Comparison of ENCODE assay signal across 1 cellular context in the genomic region with DNA sequence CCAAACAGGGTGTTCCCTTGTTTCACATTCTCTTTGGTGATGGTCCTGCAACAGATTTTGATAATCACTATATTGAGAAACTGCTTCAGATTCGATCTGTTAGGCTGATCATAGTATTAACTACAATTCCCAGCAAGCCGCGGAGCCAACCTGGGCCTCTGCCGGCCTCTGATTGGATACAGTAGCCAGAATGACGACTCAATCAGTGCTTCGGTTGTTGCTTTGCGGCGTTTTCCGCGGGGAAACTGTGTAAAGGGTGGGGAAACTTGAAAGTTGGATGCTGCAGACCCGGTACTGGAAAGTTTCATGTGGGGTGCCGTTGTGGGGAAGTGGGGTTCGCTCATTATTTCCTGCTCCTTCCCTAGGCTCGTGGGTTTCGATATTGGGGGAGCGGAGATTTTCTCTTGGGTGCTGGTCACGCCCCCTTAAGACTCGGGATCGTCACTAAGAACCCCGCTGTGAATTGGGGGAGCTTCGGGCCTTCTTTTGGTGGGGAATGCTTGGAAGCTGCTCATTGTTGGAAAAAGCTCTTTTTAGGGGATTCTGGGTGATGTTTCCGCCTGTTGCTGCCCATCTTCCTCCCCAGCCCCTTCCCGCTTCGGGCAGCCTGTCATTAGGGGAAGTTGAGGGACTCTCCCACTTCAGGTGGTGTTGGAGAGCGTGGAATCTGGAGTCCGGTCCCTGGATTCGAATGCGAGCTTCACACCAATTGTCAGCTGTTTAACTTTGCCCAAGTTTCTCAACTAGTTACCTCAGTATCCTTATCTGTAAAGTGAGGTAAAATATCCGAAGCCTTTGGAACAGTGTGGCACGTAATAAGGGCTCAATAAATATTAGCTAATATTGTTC.
TF ChIP-seq lines count a peak whose summit lies in the region.

Gene RAD51B, plus strand, starts transcription at position 217 of the 849 bp plus-strand sequence.

TF ChIP-seq in K562, 482 proteins besides CTCF, POLR2A, EP300 and RAD21 (continued from another document and continues in another):
- TF ChIP-seq, protein P1, sequence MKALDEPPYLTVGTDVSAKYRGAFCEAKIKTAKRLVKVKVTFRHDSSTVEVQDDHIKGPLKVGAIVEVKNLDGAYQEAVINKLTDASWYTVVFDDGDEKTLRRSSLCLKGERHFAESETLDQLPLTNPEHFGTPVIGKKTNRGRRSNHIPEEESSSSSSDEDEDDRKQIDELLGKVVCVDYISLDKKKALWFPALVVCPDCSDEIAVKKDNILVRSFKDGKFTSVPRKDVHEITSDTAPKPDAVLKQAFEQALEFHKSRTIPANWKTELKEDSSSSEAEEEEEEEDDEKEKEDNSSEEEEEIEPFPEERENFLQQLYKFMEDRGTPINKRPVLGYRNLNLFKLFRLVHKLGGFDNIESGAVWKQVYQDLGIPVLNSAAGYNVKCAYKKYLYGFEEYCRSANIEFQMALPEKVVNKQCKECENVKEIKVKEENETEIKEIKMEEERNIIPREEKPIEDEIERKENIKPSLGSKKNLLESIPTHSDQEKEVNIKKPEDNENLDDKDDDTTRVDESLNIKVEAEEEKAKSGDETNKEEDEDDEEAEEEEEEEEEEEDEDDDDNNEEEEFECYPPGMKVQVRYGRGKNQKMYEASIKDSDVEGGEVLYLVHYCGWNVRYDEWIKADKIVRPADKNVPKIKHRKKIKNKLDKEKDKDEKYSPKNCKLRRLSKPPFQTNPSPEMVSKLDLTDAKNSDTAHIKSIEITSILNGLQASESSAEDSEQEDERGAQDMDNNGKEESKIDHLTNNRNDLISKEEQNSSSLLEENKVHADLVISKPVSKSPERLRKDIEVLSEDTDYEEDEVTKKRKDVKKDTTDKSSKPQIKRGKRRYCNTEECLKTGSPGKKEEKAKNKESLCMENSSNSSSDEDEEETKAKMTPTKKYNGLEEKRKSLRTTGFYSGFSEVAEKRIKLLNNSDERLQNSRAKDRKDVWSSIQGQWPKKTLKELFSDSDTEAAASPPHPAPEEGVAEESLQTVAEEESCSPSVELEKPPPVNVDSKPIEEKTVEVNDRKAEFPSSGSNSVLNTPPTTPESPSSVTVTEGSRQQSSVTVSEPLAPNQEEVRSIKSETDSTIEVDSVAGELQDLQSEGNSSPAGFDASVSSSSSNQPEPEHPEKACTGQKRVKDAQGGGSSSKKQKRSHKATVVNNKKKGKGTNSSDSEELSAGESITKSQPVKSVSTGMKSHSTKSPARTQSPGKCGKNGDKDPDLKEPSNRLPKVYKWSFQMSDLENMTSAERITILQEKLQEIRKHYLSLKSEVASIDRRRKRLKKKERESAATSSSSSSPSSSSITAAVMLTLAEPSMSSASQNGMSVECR (CRISPR knock-in tag; IDR thresholded peaks at IDR 0.05), result no peak
- TF ChIP-seq DNMT1 (IDR thresholded peaks at IDR 0.05), result no peak
- TF ChIP-seq ZNF24 (IDR thresholded peaks at IDR 0.05), result no peak
- TF ChIP-seq MAFG (tag; conservative IDR thresholded peaks at IDR 0.05), result no peak
- TF ChIP-seq, protein P2, sequence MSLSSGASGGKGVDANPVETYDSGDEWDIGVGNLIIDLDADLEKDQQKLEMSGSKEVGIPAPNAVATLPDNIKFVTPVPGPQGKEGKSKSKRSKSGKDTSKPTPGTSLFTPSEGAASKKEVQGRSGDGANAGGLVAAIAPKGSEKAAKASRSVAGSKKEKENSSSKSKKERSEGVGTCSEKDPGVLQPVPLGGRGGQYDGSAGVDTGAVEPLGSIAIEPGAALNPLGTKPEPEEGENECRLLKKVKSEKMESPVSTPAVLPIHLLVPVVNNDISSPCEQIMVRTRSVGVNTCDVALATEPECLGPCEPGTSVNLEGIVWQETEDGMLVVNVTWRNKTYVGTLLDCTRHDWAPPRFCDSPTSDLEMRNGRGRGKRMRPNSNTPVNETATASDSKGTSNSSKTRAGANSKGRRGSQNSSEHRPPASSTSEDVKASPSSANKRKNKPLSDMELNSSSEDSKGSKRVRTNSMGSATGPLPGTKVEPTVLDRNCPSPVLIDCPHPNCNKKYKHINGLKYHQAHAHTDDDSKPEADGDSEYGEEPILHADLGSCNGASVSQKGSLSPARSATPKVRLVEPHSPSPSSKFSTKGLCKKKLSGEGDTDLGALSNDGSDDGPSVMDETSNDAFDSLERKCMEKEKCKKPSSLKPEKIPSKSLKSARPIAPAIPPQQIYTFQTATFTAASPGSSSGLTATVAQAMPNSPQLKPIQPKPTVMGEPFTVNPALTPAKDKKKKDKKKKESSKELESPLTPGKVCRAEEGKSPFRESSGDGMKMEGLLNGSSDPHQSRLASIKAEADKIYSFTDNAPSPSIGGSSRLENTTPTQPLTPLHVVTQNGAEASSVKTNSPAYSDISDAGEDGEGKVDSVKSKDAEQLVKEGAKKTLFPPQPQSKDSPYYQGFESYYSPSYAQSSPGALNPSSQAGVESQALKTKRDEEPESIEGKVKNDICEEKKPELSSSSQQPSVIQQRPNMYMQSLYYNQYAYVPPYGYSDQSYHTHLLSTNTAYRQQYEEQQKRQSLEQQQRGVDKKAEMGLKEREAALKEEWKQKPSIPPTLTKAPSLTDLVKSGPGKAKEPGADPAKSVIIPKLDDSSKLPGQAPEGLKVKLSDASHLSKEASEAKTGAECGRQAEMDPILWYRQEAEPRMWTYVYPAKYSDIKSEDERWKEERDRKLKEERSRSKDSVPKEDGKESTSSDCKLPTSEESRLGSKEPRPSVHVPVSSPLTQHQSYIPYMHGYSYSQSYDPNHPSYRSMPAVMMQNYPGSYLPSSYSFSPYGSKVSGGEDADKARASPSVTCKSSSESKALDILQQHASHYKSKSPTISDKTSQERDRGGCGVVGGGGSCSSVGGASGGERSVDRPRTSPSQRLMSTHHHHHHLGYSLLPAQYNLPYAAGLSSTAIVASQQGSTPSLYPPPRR (CRISPR knock-in tag; IDR thresholded peaks at IDR 0.05; ENCODE audit: borderline replicate concordance), result no peak
- TF ChIP-seq SMARCC2 (IDR thresholded peaks at IDR 0.05; ENCODE audit: low read depth), result no peak
- TF ChIP-seq, protein P3, sequence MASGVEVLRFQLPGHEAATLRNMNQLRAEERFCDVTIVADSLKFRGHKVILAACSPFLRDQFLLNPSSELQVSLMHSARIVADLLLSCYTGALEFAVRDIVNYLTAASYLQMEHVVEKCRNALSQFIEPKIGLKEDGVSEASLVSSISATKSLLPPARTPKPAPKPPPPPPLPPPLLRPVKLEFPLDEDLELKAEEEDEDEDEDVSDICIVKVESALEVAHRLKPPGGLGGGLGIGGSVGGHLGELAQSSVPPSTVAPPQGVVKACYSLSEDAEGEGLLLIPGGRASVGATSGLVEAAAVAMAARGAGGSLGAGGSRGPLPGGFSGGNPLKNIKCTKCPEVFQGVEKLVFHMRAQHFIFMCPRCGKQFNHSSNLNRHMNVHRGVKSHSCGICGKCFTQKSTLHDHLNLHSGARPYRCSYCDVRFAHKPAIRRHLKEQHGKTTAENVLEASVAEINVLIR (CRISPR knock-in tag; IDR thresholded peaks at IDR 0.05), result no peak
- no peak for TF ChIP-seq TEAD1 (CRISPR knock-in tag; IDR thresholded peaks at IDR 0.05)
- TF ChIP-seq ZNF143 (CRISPR knock-in tag; IDR thresholded peaks at IDR 0.05), result peak; percentile 90
- no peak for TF ChIP-seq L3MBTL2 (IDR thresholded peaks at IDR 0.05)
- no peak for TF ChIP-seq ZNF41 (CRISPR knock-in tag; conservative IDR thresholded peaks at IDR 0.05)
- no peak for TF ChIP-seq FOXJ3 (CRISPR knock-in tag; IDR thresholded peaks at IDR 0.05)
- TF ChIP-seq ZBTB8A (IDR thresholded peaks at IDR 0.05; ENCODE audit: partially characterized antibody), result no peak
- TF ChIP-seq RBM25 (IDR thresholded peaks at IDR 0.05; ENCODE audit: low read depth, low read length, severe bottlenecking), result peak; percentile 94
- no peak for TF ChIP-seq BRF1 (IDR thresholded peaks at IDR 0.05; ENCODE audit: borderline replicate concordance, extremely low read depth, insufficient read length)
- TF ChIP-seq HLTF (IDR thresholded peaks at IDR 0.05), result no peak
- TF ChIP-seq PRMT5 (CRISPR knock-in tag; IDR thresholded peaks at IDR 0.05), result no peak
- no peak for TF ChIP-seq BRCA1 (IDR thresholded peaks at IDR 0.05)
- TF ChIP-seq BRCA1 (CRISPR knock-in tag; IDR thresholded peaks at IDR 0.05), result no peak
- TF ChIP-seq ZNF830 (CRISPR knock-in tag; IDR thresholded peaks at IDR 0.05), result no peak
- TF ChIP-seq TOE1 (IDR thresholded peaks at IDR 0.05; ENCODE audit: borderline replicate concordance), result no peak
- TF ChIP-seq TOE1 (CRISPR knock-in tag; IDR thresholded peaks at IDR 0.05; ENCODE audit: borderline replicate concordance, low read depth), result no peak
- TF ChIP-seq ZNF551 (CRISPR knock-in tag; IDR thresholded peaks at IDR 0.05), result no peak
- TF ChIP-seq ATF2 (CRISPR knock-in tag; IDR thresholded peaks at IDR 0.05), result no peak
- TF ChIP-seq DMBX1 (CRISPR knock-in tag; IDR thresholded peaks at IDR 0.05; ENCODE audit: borderline replicate concordance), result no peak
- TF ChIP-seq NEUROD1 (IDR thresholded peaks at IDR 0.05; ENCODE audit: borderline replicate concordance, low read depth, low read length, partially characterized antibody), result peak; percentile 76
- peak; percentile 87 to 91 for TF ChIP-seq SIX5 (IDR thresholded peaks at IDR 0.05; ENCODE audit: borderline replicate concordance in 1 of 2, insufficient read depth in 1 of 2, low read depth in 1 of 2, low read length in 2 of 2)
- TF ChIP-seq FOXJ2 (tag; IDR thresholded peaks at IDR 0.05), result no peak
- TF ChIP-seq HINFP (tag; conservative IDR thresholded peaks at IDR 0.05; ENCODE audit: low read depth), result no peak
- no peak for TF ChIP-seq ETV6 (IDR thresholded peaks at IDR 0.05; ENCODE audit: borderline replicate concordance in 1 of 2, low read depth in 2 of 2, low read length in 1 of 2)
- TF ChIP-seq ETV6 (CRISPR knock-in tag; IDR thresholded peaks at IDR 0.05; ENCODE audit: borderline replicate concordance), result no peak
- TF ChIP-seq MXI1 (IDR thresholded peaks at IDR 0.05; ENCODE audit: low read depth, low read length), result no peak
- TF ChIP-seq RFX1 (IDR thresholded peaks at IDR 0.05), result no peak
- no peak for TF ChIP-seq KAT8 (IDR thresholded peaks at IDR 0.05; ENCODE audit: low read depth)
